Comparison of ENCODE assay signal across 16 cellular contexts in the genomic region with DNA sequence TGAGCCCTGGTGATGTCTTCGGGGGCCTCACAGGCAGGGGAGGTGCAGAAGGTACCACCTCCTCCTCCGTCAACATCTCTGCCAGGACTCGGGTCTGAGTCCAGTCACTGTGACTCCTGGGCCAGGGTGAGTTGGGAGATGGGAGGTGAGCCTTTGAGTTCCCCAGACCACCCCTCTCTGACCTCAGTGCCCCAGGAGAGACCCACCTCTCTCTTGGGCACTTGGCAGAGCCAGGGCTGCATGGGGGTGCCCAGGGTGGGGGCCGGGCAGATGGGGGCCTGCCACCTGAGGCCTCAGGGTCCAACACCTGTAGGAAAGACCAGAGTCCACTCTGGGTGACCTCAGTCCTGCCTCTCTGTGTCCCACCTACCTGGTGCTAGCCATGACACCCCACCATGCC. TPM values are rescaled to one million over a fixed set of nuclear protein-coding genes. Genes with fewer than 3 reads are reported as not detected.
DNase-seq lines count a peak whose midpoint lies in the region; ATAC-seq and TF ChIP-seq lines count a peak whose summit lies in the region.
"Had no signal": no experiment of that assay in that cellular context is flagged by ENCODE, and none has a peak within 500 bp of the region (broad histone marks: within the 10 kb centered on the region; RNA-seq: fewer than 3 reads in every experiment).

No MANE protein-coding gene starts in this region.

- H3K4me3 ChIP-seq in uterus: no peak overlapping the region
- no peak overlapping the region for H3K4me3 ChIP-seq in effector memory CD4-positive, alpha-beta T cell (ENCODE audit: insufficient read depth, low read depth, low read length, poor library complexity, severe bottlenecking)

- no peaks in the 10 kb centered on the region for H3K27me3 ChIP-seq in uterus
- H3K27me3 ChIP-seq in effector memory CD4-positive, alpha-beta T cell (replicated peaks; ENCODE audit: control insufficient read depth, insufficient read depth, low read length, poor library complexity, severe bottlenecking): peaks cover 9% of the 10 kb centered on the region

- no peaks in the 10 kb centered on the region for H3K36me3 ChIP-seq in uterus
- H3K36me3 ChIP-seq in effector memory CD4-positive, alpha-beta T cell (ENCODE audit: control insufficient read depth, insufficient read depth, low read length): no peaks in the 10 kb centered on the region

- TF ChIP-seq CTCF in uterus (IDR thresholded peaks at IDR 0.05): no peak

- TF ChIP-seq POLR2A in uterus (IDR thresholded peaks at IDR 0.05): no peak

- H3K4me1 ChIP-seq in uterus: no peaks in the 10 kb centered on the region
- H3K4me1 ChIP-seq in effector memory CD4-positive, alpha-beta T cell (ENCODE audit: control insufficient read depth, insufficient read depth, low read length, poor library complexity, severe bottlenecking): no peaks in the 10 kb centered on the region

- H3K27ac ChIP-seq in uterus: no peak overlapping the region
- H3K27ac ChIP-seq in effector memory CD4-positive, alpha-beta T cell (ENCODE audit: insufficient read depth, low read length, poor library complexity, severe bottlenecking): no peak overlapping the region

- no peaks in the 10 kb centered on the region for H3K9me3 ChIP-seq in uterus
- no peaks in the 10 kb centered on the region for H3K9me3 ChIP-seq in effector memory CD4-positive, alpha-beta T cell (ENCODE audit: control insufficient read depth, low read length)

- ATAC-seq in left ventricle myocardium superior: no peak

- intact Hi-C loops in left ventricle myocardium superior (cut with micrococcal nuclease): no loop called here
- intact Hi-C loops in cardiac septum (cut with DNase I): no loop called here
- intact Hi-C loops in posterior vena cava (cut with DNase I): no loop called here
- intact Hi-C loops in uterus (cut with DNase I; ENCODE audit: low total_unique reads): no loop called here

- DNase-seq in left ventricle myocardium superior (peak; percentile 18), cardiac septum (ENCODE audit: low spot score) (no peak), islet precursor cell (peak; percentile 29), posterior vena cava (ENCODE audit: low spot score) (peak; percentile 64), uterus (no peak)
- DNase-seq in stimulated activated CD4-positive, alpha-beta T cell treated with anti-CD3 and anti-CD28 coated beads, Interleukin-1b, Interleukin-23, amount 100 ng/mL, for 48 hours: no peak
- no peak for DNase-seq in effector memory CD4-positive, alpha-beta T cell
- DNase-seq: DMS53, GF-D8, NCI-H1417, NCI-H1694 treated with DMSO at 0.1 percent for 48 hours, NCI-H2081 treated with DMSO at 0.1 percent for 48 hours, NCI-H446, NCI-H526, Right ventricle myocardium superior had no signal

RNA-seq across cellular contexts. Expression of a gene that starts 6.8 kb away (rescaled TPM):
- not detected for total RNA-seq in left ventricle myocardium superior
- not detected for total RNA-seq in cardiac septum
- total RNA-seq in posterior vena cava: not detected
- 1 to 10 TPM; 1.5 to 5.4 (median 2.7) TPM for total RNA-seq in uterus
- total RNA-seq: Right ventricle myocardium superior had no signal

RNA-seq across cellular contexts. Expression of a gene that starts 14.2 kb away (rescaled TPM):
- not detected for total RNA-seq in left ventricle myocardium superior
- not detected for total RNA-seq in cardiac septum
- under 1 TPM in 1 of 2 donors, not detected in 1; 0.65 TPM for total RNA-seq in posterior vena cava
- total RNA-seq in uterus: 1 to 10 TPM in 1 of 4 donors, not detected in 3; 1.3 TPM
- total RNA-seq: SK-MEL-5 had no signal

Comparison
In these comparisons a context has a peak if more than half of its experiments do, and no peak if none do; other contexts are left out.
1. DNase-seq: peak in left ventricle myocardium superior (single experiment), islet precursor cell (single experiment) and posterior vena cava (single experiment); none in cardiac septum (single experiment), uterus (0 of 2), stimulated activated CD4-positive, alpha-beta T cell treated with anti-CD3 and anti-CD28 coated beads, Interleukin-1b, Interleukin-23, amount 100 ng/mL, for 48 hours (single experiment) and effector memory CD4-positive, alpha-beta T cell (0 of 3).